Comparison of ENCODE assay signal across 9 cellular contexts in genomic region chr17:77371117-77371887, GRCh38.
DNase-seq lines count a peak whose midpoint lies in the region; ATAC-seq, FAIRE-seq and TF ChIP-seq lines count a peak whose summit lies in the region.
"Had no signal": no experiment of that assay in that cellular context is flagged by ENCODE, and none has a peak within 500 bp of the region (broad histone marks: within the 10 kb centered on the region; RNA-seq: fewer than 3 reads in every experiment).

No MANE protein-coding gene starts in this region.

- 60 to 76% (median 70%) methylated on average over 20 of the region's 20 CpGs for WGBS in adrenal gland, 4 donors

- H3K27ac ChIP-seq in adrenal gland (peak overlapping the region in 4 of 5 donors; percentile 9 to 99 (median 56)), left lung (peak overlapping the region; percentile 87 to 92), tibial artery (peak overlapping the region; percentile 88 to 97)

- H3K4me3 Mint-ChIP-seq in activated CD4-positive, alpha-beta memory T cell treated with anti-CD3 and anti-CD28 coated beads, Interleukin-2, amount 10 ng/mL, durations not matched to agents 7 days and 5 days, result peak overlapping the region; percentile 74
- H3K4me3 Mint-ChIP-seq in activated CD4-positive, alpha-beta memory T cell treated with anti-CD3 and anti-CD28 coated beads for 36 hours, result no peak overlapping the region
- H3K4me3 Mint-ChIP-seq in stimulated activated naive B cell treated with anti-CD40 and anti-IgM and Interleukin-4, amounts not matched to agents 10 μg/mL and 1 μg/mL and 100 μg/mL, for 72 hours, result peak overlapping the region in 1 of 2 donors; percentile 76

- no peak for TF ChIP-seq CTCF in adrenal gland (IDR thresholded peaks at IDR 0.05)
- no peak for TF ChIP-seq CTCF in left lung (IDR thresholded peaks at IDR 0.05)
- no peak for TF ChIP-seq CTCF in tibial artery (IDR thresholded peaks at IDR 0.05)

- H3K36me3 ChIP-seq in adrenal gland (replicated peaks in 1 of 2), result no peaks in the 10 kb centered on the region
- no peaks in the 10 kb centered on the region for H3K36me3 ChIP-seq in left lung
- no peaks in the 10 kb centered on the region for H3K36me3 ChIP-seq in tibial artery

- POLR2A ChIA-PET in activated CD4-positive, alpha-beta memory T cell treated with anti-CD3 and anti-CD28 coated beads, Interleukin-2, amount 10 ng/mL, durations not matched to agents 7 days and 5 days (lab: Charles Lee), result interaction anchor here (1.0 kb wide), 1 partner anchor 39 kb away, joined by 3 read pairs; no protein-coding TSS in a partner anchor
- POLR2A ChIA-PET in activated CD4-positive, alpha-beta memory T cell treated with anti-CD3 and anti-CD28 coated beads for 36 hours (lab: Charles Lee), result no interaction called here

- FAIRE-seq in RCC 7860 (lab: Jason Lieb, UNC), result no peak

- no peaks in the 10 kb centered on the region for H3K9me3 ChIP-seq in adrenal gland (replicated peaks in 1 of 3)
- no peaks in the 10 kb centered on the region for H3K9me3 ChIP-seq in left lung
- no peaks in the 10 kb centered on the region for H3K9me3 ChIP-seq in tibial artery

- H3K4me1 ChIP-seq in adrenal gland (replicated peaks in 1 of 2) (peaks cover 39 to 58% of the 10 kb centered on the region in 2 donors), left lung (peaks cover 45 to 76% of the 10 kb centered on the region in 2 donors), tibial artery (peaks cover 5 to 62% (median 45%) of the 10 kb centered on the region in 4 donors)

- peak overlapping the region; percentile 37 for H3K27ac Mint-ChIP-seq in activated CD4-positive, alpha-beta memory T cell treated with anti-CD3 and anti-CD28 coated beads, Interleukin-2, amount 10 ng/mL, durations not matched to agents 7 days and 5 days
- no peak overlapping the region for H3K27ac Mint-ChIP-seq in activated CD4-positive, alpha-beta memory T cell treated with anti-CD3 and anti-CD28 coated beads for 36 hours
- H3K27ac Mint-ChIP-seq in stimulated activated naive B cell treated with anti-CD40 and anti-IgM and Interleukin-4, amounts not matched to agents 10 μg/mL and 1 μg/mL and 100 μg/mL, for 72 hours, result no peak overlapping the region

- intact Hi-C loops in activated CD4-positive, alpha-beta memory T cell treated with anti-CD3 and anti-CD28 coated beads for 36 hours (cut with micrococcal nuclease), result loop anchor here (5.0 kb wide), 1 partner anchor 89 kb away; no protein-coding TSS in a partner anchor
- intact Hi-C loops in adrenal gland (cut with DNase I), result loop anchor here in 1 of 2 donors (5.0 kb wide), 2 partner anchors 39 to 56 kb away; no protein-coding TSS in a partner anchor
- intact Hi-C loops in left lung (cut with DNase I), result no loop called here
- intact Hi-C loops in tibial artery (cut with DNase I; ENCODE audit: low total_unique reads), result loop anchor here (5.0 kb wide), 1 partner anchor 56 kb away; no protein-coding TSS in a partner anchor

- TF ChIP-seq POLR2A in adrenal gland (IDR thresholded peaks at IDR 0.05), result no peak

- H3K36me3 Mint-ChIP-seq in activated CD4-positive, alpha-beta memory T cell treated with anti-CD3 and anti-CD28 coated beads, Interleukin-2, amount 10 ng/mL, durations not matched to agents 7 days and 5 days (ENCODE audit: low read depth), result peaks cover 23% of the 10 kb centered on the region
- H3K36me3 Mint-ChIP-seq in activated CD4-positive, alpha-beta memory T cell treated with anti-CD3 and anti-CD28 coated beads for 36 hours, result peaks cover 4% of the 10 kb centered on the region
- H3K36me3 Mint-ChIP-seq in stimulated activated naive B cell treated with anti-CD40 and anti-IgM and Interleukin-4, amounts not matched to agents 10 μg/mL and 1 μg/mL and 100 μg/mL, for 72 hours, result no peaks in the 10 kb centered on the region

- no peak for ATAC-seq in left lung
- ATAC-seq in stimulated activated naive B cell treated with anti-CD40 and anti-IgM and Interleukin-4, amounts not matched to agents 10 μg/mL and 1 μg/mL and 100 μg/mL, for 72 hours (replicated peaks), result no peak

- no peaks in the 10 kb centered on the region for H3K9me3 Mint-ChIP-seq in activated CD4-positive, alpha-beta memory T cell treated with anti-CD3 and anti-CD28 coated beads, Interleukin-2, amount 10 ng/mL, durations not matched to agents 7 days and 5 days
- no peaks in the 10 kb centered on the region for H3K9me3 Mint-ChIP-seq in activated CD4-positive, alpha-beta memory T cell treated with anti-CD3 and anti-CD28 coated beads for 36 hours
- no peaks in the 10 kb centered on the region for H3K9me3 Mint-ChIP-seq in stimulated activated naive B cell treated with anti-CD40 and anti-IgM and Interleukin-4, amounts not matched to agents 10 μg/mL and 1 μg/mL and 100 μg/mL, for 72 hours

- peaks cover 3% of the 10 kb centered on the region for H3K27me3 Mint-ChIP-seq in activated CD4-positive, alpha-beta memory T cell treated with anti-CD3 and anti-CD28 coated beads, Interleukin-2, amount 10 ng/mL, durations not matched to agents 7 days and 5 days
- no peaks in the 10 kb centered on the region for H3K27me3 Mint-ChIP-seq in activated CD4-positive, alpha-beta memory T cell treated with anti-CD3 and anti-CD28 coated beads for 36 hours
- H3K27me3 Mint-ChIP-seq in stimulated activated naive B cell treated with anti-CD40 and anti-IgM and Interleukin-4, amounts not matched to agents 10 μg/mL and 1 μg/mL and 100 μg/mL, for 72 hours, result no peaks in the 10 kb centered on the region

- H3K4me3 ChIP-seq in adrenal gland (no peak overlapping the region), left lung (no peak overlapping the region), tibial artery (peak overlapping the region in 1 of 2 donors; percentile 63)

- H3K27me3 ChIP-seq in adrenal gland (no peaks in the 10 kb centered on the region), left lung (peaks cover 0 to 4% of the 10 kb centered on the region in 2 donors), tibial artery (no peaks in the 10 kb centered on the region)

- CTCF ChIA-PET in activated CD4-positive, alpha-beta memory T cell treated with anti-CD3 and anti-CD28 coated beads, Interleukin-2, amount 10 ng/mL, durations not matched to agents 7 days and 5 days (lab: Charles Lee), result interaction anchor here (0.8 to 2.4 kb wide), 2 partner anchors 10 to 59 kb away, joined by 3 to 5 read pairs; no protein-coding TSS in a partner anchor
- CTCF ChIA-PET in activated CD4-positive, alpha-beta memory T cell treated with anti-CD3 and anti-CD28 coated beads for 36 hours (lab: Charles Lee), result interaction anchor here (1.8 kb wide), 1 partner anchor 28 kb away, joined by 4 read pairs; no protein-coding TSS in a partner anchor

- peaks cover 46% of the 10 kb centered on the region for H3K4me1 Mint-ChIP-seq in activated CD4-positive, alpha-beta memory T cell treated with anti-CD3 and anti-CD28 coated beads, Interleukin-2, amount 10 ng/mL, durations not matched to agents 7 days and 5 days
- peaks cover 57% of the 10 kb centered on the region for H3K4me1 Mint-ChIP-seq in activated CD4-positive, alpha-beta memory T cell treated with anti-CD3 and anti-CD28 coated beads for 36 hours (ENCODE audit: low read depth)
- peaks cover 60 to 62% of the 10 kb centered on the region in 2 donors for H3K4me1 Mint-ChIP-seq in stimulated activated naive B cell treated with anti-CD40 and anti-IgM and Interleukin-4, amounts not matched to agents 10 μg/mL and 1 μg/mL and 100 μg/mL, for 72 hours

- no peak for DNase-seq in activated CD4-positive, alpha-beta memory T cell treated with anti-CD3 and anti-CD28 coated beads, Interleukin-2, amount 10 ng/mL, durations not matched to agents 7 days and 5 days
- no peak for DNase-seq in activated CD4-positive, alpha-beta memory T cell treated with anti-CD3 and anti-CD28 coated beads for 36 hours
- DNase-seq in adrenal gland (peak in 2 of 7 donors; percentile 10 to 28), left lung (peak; percentile 36 to 45), tibial artery (no peak), RCC 7860 (ENCODE audit: low spot score) (no peak), amygdala (lab: John Stamatoyannopoulos, UW) (no peak)
- no peak for DNase-seq in stimulated activated naive B cell treated with anti-CD40 and anti-IgM and Interleukin-4, amounts not matched to agents 10 μg/mL and 1 μg/mL and 100 μg/mL, for 72 hours
- DNase-seq: NCI-H2171 had no signal

Comparison
In these comparisons a context has a peak if more than half of its experiments do, and no peak if none do; other contexts are left out.
1. DNase-seq: peak in left lung (2 of 2); none in activated CD4-positive, alpha-beta memory T cell treated with anti-CD3 and anti-CD28 coated beads, Interleukin-2, amount 10 ng/mL, durations not matched to agents 7 days and 5 days (single experiment), activated CD4-positive, alpha-beta memory T cell treated with anti-CD3 and anti-CD28 coated beads for 36 hours (single experiment), tibial artery (0 of 2), RCC 7860 (single experiment), stimulated activated naive B cell treated with anti-CD40 and anti-IgM and Interleukin-4, amounts not matched to agents 10 μg/mL and 1 μg/mL and 100 μg/mL, for 72 hours (single experiment) and amygdala (0 of 56).
2. intact Hi-C loops: an anchor here in activated CD4-positive, alpha-beta memory T cell treated with anti-CD3 and anti-CD28 coated beads for 36 hours (5.0 kb wide) and tibial artery (5.0 kb wide); none called in left lung.
3. Peak in every context shown above with its lines, with median percentiles within 50 percentile points of each other: H3K27ac ChIP-seq.